In genomic region chr2:241314933-241315182, GRCh38 we compare ENCODE assay signal across 8 cellular contexts. TPM values are rescaled to one million over a fixed set of nuclear protein-coding genes. Genes with fewer than 3 reads are reported as not detected.
DNase-seq lines count a peak whose midpoint lies in the region; ATAC-seq, FAIRE-seq and TF ChIP-seq lines count a peak whose summit lies in the region.

No MANE protein-coding gene starts in this region.

- WGBS in endodermal cell (ENCODE audit: insufficient coverage in 1 of 2, insufficient read length in 1 of 2), 2 experiments, result 0 to 1% methylated on average over 12 to 29 of the region's 29 CpGs
- 0 to 1% methylated on average over 22 to 29 of the region's 29 CpGs for WGBS in pancreas, 2 donors

- peak overlapping the region; percentile 93 for H3K27ac Mint-ChIP-seq in endodermal cell

- peaks cover 42% of the 10 kb centered on the region for H3K4me1 Mint-ChIP-seq in endodermal cell

- no peaks in the 10 kb centered on the region; the same call in 1 of the 2 replicates for H3K36me3 ChIP-seq in ES-I3 (ENCODE audit: insufficient read depth, low read length)
- H3K36me3 ChIP-seq in endodermal cell (ENCODE audit: control insufficient read depth, insufficient read depth, low read length), result peaks cover 28% of the 10 kb centered on the region
- H3K36me3 ChIP-seq in pancreas, result no peaks in the 10 kb centered on the region

- DNase-seq in NCI-H226 (peak; percentile 68), endodermal cell (no peak), pancreas (no peak), COR-L47 (lab: John Stamatoyannopoulos, UW) (no peak), HT-29 (ENCODE audit: low spot score) (no peak), HCEC 1CT (no peak)

- H3K9me3 Mint-ChIP-seq in endodermal cell, result no peaks in the 10 kb centered on the region

- no peak for FAIRE-seq in pancreas (lab: Jason Lieb, UNC)

- peaks cover 27% of the 10 kb centered on the region for H3K4me1 ChIP-seq in ES-I3 (ENCODE audit: insufficient read depth, low read length)
- H3K4me1 ChIP-seq in endodermal cell (ENCODE audit: control insufficient read depth, insufficient read depth, low read length), result no peaks in the 10 kb centered on the region
- peaks cover 0 to 44% (median 13%) of the 10 kb centered on the region in 3 donors for H3K4me1 ChIP-seq in pancreas

- ATAC-seq in pancreas (no peak), HG03520 (IDR thresholded peaks at IDR 0.05; ENCODE audit: unreplicated experiment) (no peak)

- H3K4me3 ChIP-seq in endodermal cell (ENCODE audit: low read length) (peak overlapping the region; percentile 96), pancreas (peak overlapping the region; percentile 68 to 95 (median 80))

- H3K27me3 Mint-ChIP-seq in endodermal cell (ENCODE audit: insufficient read depth), result no peaks in the 10 kb centered on the region

- no peaks in the 10 kb centered on the region for H3K9me3 ChIP-seq in ES-I3 (ENCODE audit: control insufficient read depth, insufficient read depth, low read length)
- H3K9me3 ChIP-seq in endodermal cell (ENCODE audit: control insufficient read depth, low read length), result no peaks in the 10 kb centered on the region
- H3K9me3 ChIP-seq in pancreas, result no peaks in the 10 kb centered on the region

- no peaks in the 10 kb centered on the region for H3K27me3 ChIP-seq in endodermal cell (ENCODE audit: control insufficient read depth, insufficient read depth, low read length, poor library complexity, severe bottlenecking)
- H3K27me3 ChIP-seq in pancreas, result no peaks in the 10 kb centered on the region

- H3K9ac ChIP-seq in ES-I3 (ENCODE audit: low read depth, low read length) (peak overlapping the region; percentile 100), endodermal cell (ENCODE audit: extremely low read depth, low read length, poor library complexity, severe bottlenecking) (peak overlapping the region; percentile 99)

- peak overlapping the region; percentile 95 for H3K4me3 Mint-ChIP-seq in endodermal cell

- no peak for TF ChIP-seq CTCF in endodermal cell (conservative IDR thresholded peaks at IDR 0.05)
- TF ChIP-seq CTCF in pancreas (IDR thresholded peaks at IDR 0.05), result no peak

- intact Hi-C loops in pancreas (cut with DNase I), result no loop called here

- peaks cover 18% of the 10 kb centered on the region for H3K36me3 Mint-ChIP-seq in endodermal cell (ENCODE audit: low read depth)

- peak overlapping the region; percentile 98 for H3K27ac ChIP-seq in endodermal cell (ENCODE audit: low read depth, low read length)
- H3K27ac ChIP-seq in pancreas, result peak overlapping the region; percentile 96 to 99 (median 98)

RNA-seq across cellular contexts. Expression of gene HDLBP, which starts 0.6 kb away (rescaled TPM):
- total RNA-seq in endodermal cell, result 100 to 1,000 TPM; 344 to 374 TPM
- polyA plus RNA-seq in endodermal cell (2013, experiment 1 of 2), result 216 TPM
- polyA plus RNA-seq in endodermal cell (2013, experiment 2 of 2), result 217 TPM
- total RNA-seq in pancreas, result 100 to 1,000 TPM; 733 to 996 (median 775) TPM
- 100 to 1,000 TPM; 273 to 346 TPM for polyA plus RNA-seq in pancreas
- total RNA-seq in HT-29 (2014; rRNA removed; shearing (Covaris generic)), result 461 and 493 TPM in 2 replicates

RNA-seq across cellular contexts. Expression of gene SEPTIN2, which starts 0.9 kb away (rescaled TPM):
- total RNA-seq in endodermal cell (100 to 1,000 TPM; 365 to 380 TPM), pancreas (100 to 1,000 TPM; 149 to 245 (median 204) TPM)
- 409 TPM for polyA plus RNA-seq in endodermal cell (2013, experiment 1 of 2)
- 399 TPM for polyA plus RNA-seq in endodermal cell (2013, experiment 2 of 2)
- 100 to 1,000 TPM; 106 to 158 TPM for polyA plus RNA-seq in pancreas
- 139 and 164 TPM in 2 replicates for total RNA-seq in HT-29 (2014; rRNA removed; shearing (Covaris generic))

RNA-seq across cellular contexts. Expression of gene FARP2, which starts 41.2 kb away (rescaled TPM):
- total RNA-seq in endodermal cell (10 to 100 TPM; 36.4 to 51.4 TPM), pancreas (10 to 100 TPM; 16.9 to 44.9 (median 24.2) TPM)
- 31.1 TPM for polyA plus RNA-seq in endodermal cell (2013, experiment 1 of 2)
- 31.1 TPM for polyA plus RNA-seq in endodermal cell (2013, experiment 2 of 2)
- 10 to 100 TPM; 26.2 to 35.3 TPM for polyA plus RNA-seq in pancreas
- 53.7 and 54.1 TPM in 2 replicates for total RNA-seq in HT-29 (2014; rRNA removed; shearing (Covaris generic))
